In genomic region chr14:92783813-92784431, GRCh38 we compare ENCODE assay signal across 2 cellular contexts.
TF ChIP-seq lines count a peak whose summit lies in the region.

No MANE protein-coding gene starts in this region.

TF ChIP-seq in IMR-90, 13 proteins besides CTCF, POLR2A, EP300 and RAD21:
- no peak for TF ChIP-seq BHLHE40 (IDR thresholded peaks at IDR 0.05; ENCODE audit: low read depth, low read length)
- no peak for TF ChIP-seq MXI1 (IDR thresholded peaks at IDR 0.05; ENCODE audit: borderline replicate concordance, low read depth, low read length)
- peak; percentile 82 for TF ChIP-seq SMC3 (IDR thresholded peaks at IDR 0.05; ENCODE audit: low read depth, low read length)

TF ChIP-seq in GM12878, 131 proteins besides CTCF, POLR2A, EP300 and RAD21:
- TF ChIP-seq, protein P1, sequence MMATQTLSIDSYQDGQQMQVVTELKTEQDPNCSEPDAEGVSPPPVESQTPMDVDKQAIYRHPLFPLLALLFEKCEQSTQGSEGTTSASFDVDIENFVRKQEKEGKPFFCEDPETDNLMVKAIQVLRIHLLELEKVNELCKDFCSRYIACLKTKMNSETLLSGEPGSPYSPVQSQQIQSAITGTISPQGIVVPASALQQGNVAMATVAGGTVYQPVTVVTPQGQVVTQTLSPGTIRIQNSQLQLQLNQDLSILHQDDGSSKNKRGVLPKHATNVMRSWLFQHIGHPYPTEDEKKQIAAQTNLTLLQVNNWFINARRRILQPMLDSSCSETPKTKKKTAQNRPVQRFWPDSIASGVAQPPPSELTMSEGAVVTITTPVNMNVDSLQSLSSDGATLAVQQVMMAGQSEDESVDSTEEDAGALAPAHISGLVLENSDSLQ (IDR thresholded peaks at IDR 0.05), result peak; percentile 56; the same call in 1 of the 2 replicates
- TF ChIP-seq KDM1A (IDR thresholded peaks at IDR 0.05; ENCODE audit: borderline replicate concordance) (no peak), ZNF217 (IDR thresholded peaks at IDR 0.05) (no peak), RELB (IDR thresholded peaks at IDR 0.05; ENCODE audit: low read depth) (no peak), SMC3 (IDR thresholded peaks at IDR 0.05; ENCODE audit: borderline replicate concordance, low read length) (peak; percentile 80; the same call in 1 of the 2 replicates)
